ENCODE assay signal across 8 cellular contexts in genomic region chr14:60247994-60248696, GRCh38. TPM values are rescaled to one million over a fixed set of nuclear protein-coding genes. Genes with fewer than 3 reads are reported as not detected.
DNase-seq lines count a peak whose midpoint lies in the region; ATAC-seq and TF ChIP-seq lines count a peak whose summit lies in the region.

No MANE protein-coding gene starts in this region.

- TF ChIP-seq CTCF in DND-41 (IDR thresholded peaks at IDR 0.05; ENCODE audit: borderline replicate concordance, extremely low read depth, low read length, poor library complexity, severe bottlenecking) (no peak), LNCaP clone FGC (IDR thresholded peaks at IDR 0.05; ENCODE audit: control insufficient read depth, extremely low read depth, insufficient read depth) (no peak), neural progenitor cell (IDR thresholded peaks at IDR 0.05) (no peak)

- peaks cover 5% of the 10 kb centered on the region for H3K27me3 Mint-ChIP-seq in neural progenitor cell (ENCODE audit: insufficient read depth, low read depth)

- H3K9me3 ChIP-seq in DND-41 (ENCODE audit: insufficient read depth, low read length, severe bottlenecking) (no peaks in the 10 kb centered on the region), neural progenitor cell (ENCODE audit: low read depth) (no peaks in the 10 kb centered on the region), stomach smooth muscle (ENCODE audit: control insufficient read depth in 2 of 2, low read length in 2 of 2) (no peaks in the 10 kb centered on the region)

- H3K36me3 Mint-ChIP-seq in neural progenitor cell = peaks cover 7% of the 10 kb centered on the region

- H3K4me1 Mint-ChIP-seq in neural progenitor cell = peaks cover 44% of the 10 kb centered on the region

- H3K79me2 ChIP-seq in DND-41 (ENCODE audit: insufficient read depth, low read length) (peaks cover 37% of the 10 kb centered on the region), neural progenitor cell (ENCODE audit: low read depth) (peaks cover 33% of the 10 kb centered on the region)

- ATAC-seq in DND-41 (ENCODE audit: insufficient read depth, low read depth) = peak; percentile 85

- peak; percentile 90 for DNase-seq in DND-41
- peak; percentile 7 for DNase-seq in H4 (ENCODE audit: low spot score)
- peak; percentile 96 for DNase-seq in LNCaP clone FGC (ENCODE audit: low read depth)
- peak; percentile 76 for DNase-seq in SHP77 treated with DMSO at 0.1 percent for 48 hours (lab: John Stamatoyannopoulos, UW)
- peak; percentile 32 to 66 (median 58) for DNase-seq in activated naive CD4-positive, alpha-beta T cell (lab: John Stamatoyannopoulos, UW)
- peak; percentile 84 for DNase-seq in foreskin melanocyte
- DNase-seq in neural progenitor cell (ENCODE audit: low spot score) = peak; percentile 93

- H3K27ac Mint-ChIP-seq in neural progenitor cell = peak overlapping the region; percentile 100

- H4K20me1 ChIP-seq in DND-41 (ENCODE audit: insufficient read depth, low read length) (peaks cover 25% of the 10 kb centered on the region; the same call in 1 of the 2 replicates), neural progenitor cell (ENCODE audit: low read depth) (peaks cover 23% of the 10 kb centered on the region)

- H3K4me3 Mint-ChIP-seq in neural progenitor cell = peak overlapping the region; percentile 95

- H3K36me3 ChIP-seq in DND-41 (ENCODE audit: insufficient read depth, low read length) (peaks cover 2% of the 10 kb centered on the region; the same call in 1 of the 2 replicates), neural progenitor cell (no peaks in the 10 kb centered on the region), stomach smooth muscle (ENCODE audit: control insufficient read depth in 2 of 2, insufficient read depth in 2 of 2, low read length in 2 of 2) (no peaks in the 10 kb centered on the region)

- H2AFZ ChIP-seq in DND-41 (ENCODE audit: low read depth, low read length) (peak overlapping the region; percentile 85), neural progenitor cell (replicated peaks) (peak overlapping the region; percentile 75)

- H3K4me1 ChIP-seq in DND-41 (ENCODE audit: insufficient read depth, low read length) (peaks cover 43% of the 10 kb centered on the region), neural progenitor cell (peaks cover 37% of the 10 kb centered on the region), stomach smooth muscle (ENCODE audit: control insufficient read depth, insufficient read depth, low read length) (peaks cover 12% of the 10 kb centered on the region)

- H3F3A ChIP-seq in neural progenitor cell (ENCODE audit: low read depth) = peaks cover 35% of the 10 kb centered on the region

- H3K27ac ChIP-seq in DND-41 (ENCODE audit: low read length) (peak overlapping the region; percentile 90), neural progenitor cell (peak overlapping the region; percentile 98), stomach smooth muscle (ENCODE audit: low read length) (peak overlapping the region; percentile 99)

- H3K27me3 ChIP-seq in DND-41 (ENCODE audit: insufficient read depth, low read length, poor library complexity) = no peaks in the 10 kb centered on the region
- no peaks in the 10 kb centered on the region for H3K27me3 ChIP-seq in neural progenitor cell
- H3K27me3 ChIP-seq in stomach smooth muscle (ENCODE audit: control insufficient read depth in 1 of 2, insufficient read depth in 2 of 2, low read length in 2 of 2) = no peaks in the 10 kb centered on the region

- no peaks in the 10 kb centered on the region for H3K9me3 Mint-ChIP-seq in neural progenitor cell

- H3K4me3 ChIP-seq in DND-41 (ENCODE audit: low read depth in 1 of 2, low read length in 2 of 2) (peak overlapping the region; percentile 30 to 58), LNCaP clone FGC (ENCODE audit: low read depth, low read length) (peak overlapping the region; percentile 68), neural progenitor cell (peak overlapping the region; percentile 74), stomach smooth muscle (ENCODE audit: low read length in 2 of 2) (peak overlapping the region; percentile 82 to 87)

- H3K9ac ChIP-seq in DND-41 (ENCODE audit: low read depth, low read length) = peak overlapping the region; percentile 93
- H3K9ac ChIP-seq in neural progenitor cell = peak overlapping the region; percentile 80
- H3K9ac ChIP-seq in stomach smooth muscle (ENCODE audit: low read length in 2 of 2) = peak overlapping the region; percentile 94 to 99

- H3K4me2 ChIP-seq in DND-41 (ENCODE audit: insufficient read depth, low read length) (peak overlapping the region; percentile 75), neural progenitor cell (peak overlapping the region; percentile 89)

RNA-seq across cellular contexts. Expression of gene PPM1A, which starts 0.9 kb away (rescaled TPM):
- 22.1 and 24.9 TPM in 2 replicates for total RNA-seq in H4 (2014; rRNA removed; shearing (Covaris generic))
- total RNA-seq in neural progenitor cell (ENCODE audit: low replicate concordance) = 35.2 and 55.0 TPM in 2 replicates

Comparison
In these comparisons a context has a peak if more than half of its experiments do, and no peak if none do; other contexts are left out.
1. Peak in every context shown above with its lines: DNase-seq, ATAC-seq, H3K4me3 ChIP-seq and H3K27ac ChIP-seq.
2. DNase-seq: peak in every context shown above with its lines; median percentile 96 in LNCaP clone FGC; 93 in neural progenitor cell; 90 in DND-41; 84 in foreskin melanocyte; 76 in SHP77 treated with DMSO at 0.1 percent for 48 hours; 58 in activated naive CD4-positive, alpha-beta T cell; 7 in H4.